Comparison of ENCODE assay signal across 17 cellular contexts in genomic region chr14:92866181-92866752, GRCh38. TPM values are rescaled to one million over a fixed set of nuclear protein-coding genes. Genes with fewer than 3 reads are reported as not detected.
"Had no signal": no experiment of that assay in that cellular context is flagged by ENCODE, and none has a peak within 500 bp of the region (broad histone marks: within the 10 kb centered on the region; RNA-seq: fewer than 3 reads in every experiment).

No MANE protein-coding gene starts in this region.

- ATAC-seq: activated CD8-positive, alpha-beta T cell treated with anti-CD3 and anti-CD28 coated beads for 36 hours; esophagus mucosa; stimulated activated effector memory CD8-positive, alpha-beta T cell treated with anti-CD3 and anti-CD28 coated beads, Interleukin-12 subunit alpha, Interleukin-12 subunit beta, amount 100 ng/mL, for 72 hours had no signal

- DNase-seq: activated B cell treated with CpG ODN at 0.5 μM for 24 hours; activated CD4-positive, alpha-beta T cell treated with anti-CD3 and anti-CD28 coated beads for 48 hours; activated CD8-positive, alpha-beta memory T cell treated with anti-CD3 and anti-CD28 coated beads, Interleukin-2, amount 50 U/mL, for 4 hours; activated CD8-positive, alpha-beta T cell treated with anti-CD3 and anti-CD28 coated beads for 36 hours; activated effector memory CD4-positive, alpha-beta T cell treated with anti-CD3 and anti-CD28 coated beads, Interleukin-2, amount 50 U/mL, for 16 hours; activated T-cell treated with anti-CD3 and anti-CD28 coated beads, Interleukin-2, amount 50 U/mL, for 48 hours; cerebellar nuclear complex; kidney glomerular epithelial cell; SW 1271 had no signal

- H3K4me3 Mint-ChIP-seq: activated B cell treated with CpG ODN at 0.5 μM for 24 hours; activated CD8-positive, alpha-beta T cell treated with anti-CD3 and anti-CD28 coated beads for 36 hours; brain; dendritic cell treated with granulocyte-macrophage colony-stimulating factor and Interleukin-4, amounts not matched to agents 40 ng/mL and 50 ng/mL, for 4 days; mesothelial cell of epicardium; stimulated activated effector memory CD8-positive, alpha-beta T cell treated with anti-CD3 and anti-CD28 coated beads, Interleukin-12 subunit alpha, Interleukin-12 subunit beta, amount 100 ng/mL, for 72 hours had no signal

- H3K4me1 Mint-ChIP-seq: activated B cell treated with CpG ODN at 0.5 μM for 24 hours, mesothelial cell of epicardium had no signal

- H3K9me3 Mint-ChIP-seq: mesothelial cell of epicardium had no signal

- H3K27ac Mint-ChIP-seq: activated B cell treated with CpG ODN at 0.5 μM for 24 hours; activated CD8-positive, alpha-beta T cell treated with anti-CD3 and anti-CD28 coated beads for 36 hours; activated naive CD4-positive, alpha-beta T cell treated with anti-CD3 and anti-CD28 coated beads, Interleukin-2, amount 50 U/mL, for 72 hours; brain; dendritic cell treated with granulocyte-macrophage colony-stimulating factor and Interleukin-4, amounts not matched to agents 40 ng/mL and 50 ng/mL, for 4 days; mesothelial cell of epicardium; stimulated activated effector memory CD8-positive, alpha-beta T cell treated with anti-CD3 and anti-CD28 coated beads, Interleukin-12 subunit alpha, Interleukin-12 subunit beta, amount 100 ng/mL, for 72 hours had no signal

- H3K36me3 Mint-ChIP-seq: brain; mesothelial cell of epicardium; stimulated activated effector memory CD8-positive, alpha-beta T cell treated with anti-CD3 and anti-CD28 coated beads, Interleukin-12 subunit alpha, Interleukin-12 subunit beta, amount 100 ng/mL, for 72 hours had no signal

RNA-seq across cellular contexts. Expression of gene CHGA, which starts 56.7 kb away (rescaled TPM):
- total RNA-seq: activated B cell treated with CpG ODN at 0.5 μM for 24 hours; activated CD8-positive, alpha-beta T cell treated with anti-CD3 and anti-CD28 coated beads for 36 hours; activated naive CD4-positive, alpha-beta T cell treated with anti-CD3 and anti-CD28 coated beads, Interleukin-2, amount 50 U/mL, for 72 hours; fibroblast of villous mesenchyme; mesothelial cell of epicardium; T-helper 2 cell treated with Interferon-gamma antibody and Interleukin-4, amounts not matched to agents 100 ng/mL and 5 ng/mL, for 36 hours had no signal
